In the genomic region with DNA sequence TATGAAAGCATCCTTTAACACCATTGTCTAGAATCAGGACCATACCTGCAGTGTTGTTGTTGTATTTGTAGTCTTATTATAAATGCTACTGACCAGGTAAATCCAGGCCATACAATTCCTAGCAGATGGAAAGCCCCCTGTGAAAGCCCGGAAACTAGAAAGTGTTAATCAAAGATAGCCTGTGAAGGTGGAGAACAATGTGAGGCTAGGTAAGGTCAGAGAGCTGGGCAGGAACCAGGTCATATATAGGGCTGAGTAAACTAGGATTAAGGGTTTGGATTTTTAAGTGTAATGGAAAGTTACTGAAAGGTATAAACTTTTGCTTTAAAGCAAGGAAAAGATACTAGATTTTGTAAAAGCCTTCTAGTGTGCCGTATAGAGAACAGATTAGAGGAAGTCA, we compare ENCODE assay signal across 13 cellular contexts. TPM values are rescaled to one million over a fixed set of nuclear protein-coding genes. Genes with fewer than 3 reads are reported as not detected.
DNase-seq lines count a peak whose midpoint lies in the region; ATAC-seq and TF ChIP-seq lines count a peak whose summit lies in the region.
"Had no signal": no experiment of that assay in that cellular context is flagged by ENCODE, and none has a peak within 500 bp of the region (broad histone marks: within the 10 kb centered on the region; RNA-seq: fewer than 3 reads in every experiment).

No MANE protein-coding gene starts in this region.

- no peak overlapping the region for H3K4me3 Mint-ChIP-seq in activated CD4-positive, alpha-beta memory T cell treated with anti-CD3 and anti-CD28 coated beads, Interleukin-2, amount 10 ng/mL, durations not matched to agents 7 days and 5 days
- H3K4me3 Mint-ChIP-seq in activated CD4-positive, alpha-beta memory T cell treated with anti-CD3 and anti-CD28 coated beads for 36 hours: no peak overlapping the region
- H3K4me3 Mint-ChIP-seq in T-helper 17 cell (peak overlapping the region; percentile 34), endothelial cell (ENCODE audit: unreplicated experiment) (peak overlapping the region; percentile 23)
- peak overlapping the region; percentile 1 for H3K4me3 Mint-ChIP-seq in natural killer cell treated with Interleukin-12 subunit alpha and Interleukin-12 subunit beta and Interleukin-15 and Interleukin-18, amount 100 ng/mL, for 72 hours
- H3K4me3 Mint-ChIP-seq: CD14-positive monocyte had no signal

- H3K36me3 Mint-ChIP-seq in activated CD4-positive, alpha-beta memory T cell treated with anti-CD3 and anti-CD28 coated beads, Interleukin-2, amount 10 ng/mL, durations not matched to agents 7 days and 5 days (ENCODE audit: low read depth): peaks cover 20% of the 10 kb centered on the region
- H3K36me3 Mint-ChIP-seq in activated CD4-positive, alpha-beta memory T cell treated with anti-CD3 and anti-CD28 coated beads for 36 hours: peaks cover 11% of the 10 kb centered on the region
- H3K36me3 Mint-ChIP-seq in T-helper 17 cell (ENCODE audit: low read depth) (peaks cover 8% of the 10 kb centered on the region), endothelial cell (ENCODE audit: low read depth, unreplicated experiment) (peaks cover 20% of the 10 kb centered on the region)
- H3K36me3 Mint-ChIP-seq in natural killer cell treated with Interleukin-12 subunit alpha and Interleukin-12 subunit beta and Interleukin-15 and Interleukin-18, amount 100 ng/mL, for 72 hours: peaks cover 4% of the 10 kb centered on the region

- CTCF ChIA-PET in activated CD4-positive, alpha-beta memory T cell treated with anti-CD3 and anti-CD28 coated beads, Interleukin-2, amount 10 ng/mL, durations not matched to agents 7 days and 5 days (lab: Charles Lee): no interaction called here
- CTCF ChIA-PET in activated CD4-positive, alpha-beta memory T cell treated with anti-CD3 and anti-CD28 coated beads for 36 hours (lab: Charles Lee): interaction anchor here (0.8 kb wide), 1 partner anchor 361 kb away, joined by 3 read pairs; no protein-coding TSS in a partner anchor

- H3K9me3 ChIP-seq in T-helper 17 cell (ENCODE audit: control insufficient read depth, low read length, poor library complexity, severe bottlenecking): no peaks in the 10 kb centered on the region
- H3K9me3 ChIP-seq: Caco-2 had no signal

- peaks cover 29% of the 10 kb centered on the region for H3K4me1 Mint-ChIP-seq in activated CD4-positive, alpha-beta memory T cell treated with anti-CD3 and anti-CD28 coated beads, Interleukin-2, amount 10 ng/mL, durations not matched to agents 7 days and 5 days
- peaks cover 14% of the 10 kb centered on the region for H3K4me1 Mint-ChIP-seq in activated CD4-positive, alpha-beta memory T cell treated with anti-CD3 and anti-CD28 coated beads for 36 hours (ENCODE audit: low read depth)
- H3K4me1 Mint-ChIP-seq in T-helper 17 cell: peaks cover 26% of the 10 kb centered on the region
- H3K4me1 Mint-ChIP-seq in endothelial cell (ENCODE audit: unreplicated experiment): peaks cover 67% of the 10 kb centered on the region
- peaks cover 33 to 52% of the 10 kb centered on the region in 2 donors for H3K4me1 Mint-ChIP-seq in natural killer cell treated with Interleukin-12 subunit alpha and Interleukin-12 subunit beta and Interleukin-15 and Interleukin-18, amount 100 ng/mL, for 72 hours (ENCODE audit: low read depth in 2 of 2)

- no peak for TF ChIP-seq CTCF in endothelial cell (IDR thresholded peaks at IDR 0.05; ENCODE audit: unreplicated experiment)

- no peaks in the 10 kb centered on the region for H3K27me3 Mint-ChIP-seq in activated CD4-positive, alpha-beta memory T cell treated with anti-CD3 and anti-CD28 coated beads, Interleukin-2, amount 10 ng/mL, durations not matched to agents 7 days and 5 days
- H3K27me3 Mint-ChIP-seq in activated CD4-positive, alpha-beta memory T cell treated with anti-CD3 and anti-CD28 coated beads for 36 hours: no peaks in the 10 kb centered on the region
- H3K27me3 Mint-ChIP-seq in T-helper 17 cell: no peaks in the 10 kb centered on the region
- peaks cover 2% of the 10 kb centered on the region for H3K27me3 Mint-ChIP-seq in endothelial cell (ENCODE audit: unreplicated experiment)
- no peaks in the 10 kb centered on the region for H3K27me3 Mint-ChIP-seq in natural killer cell treated with Interleukin-12 subunit alpha and Interleukin-12 subunit beta and Interleukin-15 and Interleukin-18, amount 100 ng/mL, for 72 hours

- DNase-seq in activated CD4-positive, alpha-beta memory T cell treated with anti-CD3 and anti-CD28 coated beads, Interleukin-2, amount 10 ng/mL, durations not matched to agents 7 days and 5 days: no peak
- DNase-seq in activated CD4-positive, alpha-beta memory T cell treated with anti-CD3 and anti-CD28 coated beads for 36 hours: no peak
- no peak for DNase-seq in T-helper 17 cell
- DNase-seq in endothelial cell (ENCODE audit: low spot score): no peak
- DNase-seq in natural killer cell treated with Interleukin-12 subunit alpha and Interleukin-12 subunit beta and Interleukin-15 and Interleukin-18, amount 100 ng/mL, for 72 hours (ENCODE audit: low spot score): no peak
- no peak for DNase-seq in NCI-H1048 (lab: John Stamatoyannopoulos, UW)
- DNase-seq in hypothalamus (lab: John Stamatoyannopoulos, UW): no peak
- DNase-seq in HCEC 1CT: no peak
- DNase-seq: Caco-2, NCI-H146, NCI-H2107, NCI-H526 had no signal

- H3K27ac Mint-ChIP-seq in activated CD4-positive, alpha-beta memory T cell treated with anti-CD3 and anti-CD28 coated beads, Interleukin-2, amount 10 ng/mL, durations not matched to agents 7 days and 5 days: peak overlapping the region; percentile 6
- H3K27ac Mint-ChIP-seq in activated CD4-positive, alpha-beta memory T cell treated with anti-CD3 and anti-CD28 coated beads for 36 hours: no peak overlapping the region
- peak overlapping the region; percentile 53 for H3K27ac Mint-ChIP-seq in T-helper 17 cell
- peak overlapping the region; percentile 96 for H3K27ac Mint-ChIP-seq in endothelial cell (ENCODE audit: unreplicated experiment)
- no peak overlapping the region for H3K27ac Mint-ChIP-seq in natural killer cell treated with Interleukin-12 subunit alpha and Interleukin-12 subunit beta and Interleukin-15 and Interleukin-18, amount 100 ng/mL, for 72 hours

- ATAC-seq in T-helper 17 cell: no peak
- ATAC-seq in natural killer cell treated with Interleukin-12 subunit alpha and Interleukin-12 subunit beta and Interleukin-15 and Interleukin-18, amount 100 ng/mL, for 72 hours: no peak

- POLR2A ChIA-PET in activated CD4-positive, alpha-beta memory T cell treated with anti-CD3 and anti-CD28 coated beads, Interleukin-2, amount 10 ng/mL, durations not matched to agents 7 days and 5 days (lab: Charles Lee): no interaction called here
- POLR2A ChIA-PET in activated CD4-positive, alpha-beta memory T cell treated with anti-CD3 and anti-CD28 coated beads for 36 hours (lab: Charles Lee): no interaction called here

- intact Hi-C loops in activated CD4-positive, alpha-beta memory T cell treated with anti-CD3 and anti-CD28 coated beads for 36 hours (cut with micrococcal nuclease): no loop called here

- H3K9me3 Mint-ChIP-seq in activated CD4-positive, alpha-beta memory T cell treated with anti-CD3 and anti-CD28 coated beads, Interleukin-2, amount 10 ng/mL, durations not matched to agents 7 days and 5 days: no peaks in the 10 kb centered on the region
- no peaks in the 10 kb centered on the region for H3K9me3 Mint-ChIP-seq in activated CD4-positive, alpha-beta memory T cell treated with anti-CD3 and anti-CD28 coated beads for 36 hours
- no peaks in the 10 kb centered on the region for H3K9me3 Mint-ChIP-seq in endothelial cell (ENCODE audit: unreplicated experiment)
- H3K9me3 Mint-ChIP-seq in natural killer cell treated with Interleukin-12 subunit alpha and Interleukin-12 subunit beta and Interleukin-15 and Interleukin-18, amount 100 ng/mL, for 72 hours: no peaks in the 10 kb centered on the region

RNA-seq across cellular contexts. Expression of a gene that starts 6.7 kb away (rescaled TPM):
- total RNA-seq in activated CD4-positive, alpha-beta memory T cell treated with anti-CD3 and anti-CD28 coated beads, Interleukin-2, amount 10 ng/mL, durations not matched to agents 7 days and 5 days: 1 to 10 TPM in 1 of 2 experiments, under 1 TPM in 1; 0.95 to 1.2 TPM
- total RNA-seq in activated CD4-positive, alpha-beta memory T cell treated with anti-CD3 and anti-CD28 coated beads for 36 hours: under 1 TPM; 0.34 to 0.40 TPM
- 1 to 10 TPM; 5.8 to 6.1 TPM for total RNA-seq in T-helper 17 cell
- total RNA-seq in endothelial cell (ENCODE audit: unreplicated experiment): 35.0 TPM
- 1 to 10 TPM in 1 of 2 donors, under 1 TPM in 1; 0.95 to 3.3 TPM for total RNA-seq in natural killer cell treated with Interleukin-12 subunit alpha and Interleukin-12 subunit beta and Interleukin-15 and Interleukin-18, amount 100 ng/mL, for 72 hours

Comparison
In these comparisons a context has a peak if more than half of its experiments do, and no peak if none do; other contexts are left out.
1. H3K27ac Mint-ChIP-seq: peak in activated CD4-positive, alpha-beta memory T cell treated with anti-CD3 and anti-CD28 coated beads, Interleukin-2, amount 10 ng/mL, durations not matched to agents 7 days and 5 days (single experiment), T-helper 17 cell (single experiment) and endothelial cell (single experiment); none in activated CD4-positive, alpha-beta memory T cell treated with anti-CD3 and anti-CD28 coated beads for 36 hours (single experiment) and natural killer cell treated with Interleukin-12 subunit alpha and Interleukin-12 subunit beta and Interleukin-15 and Interleukin-18, amount 100 ng/mL, for 72 hours (0 of 2).
2. H3K4me3 Mint-ChIP-seq: peak in T-helper 17 cell (single experiment), endothelial cell (single experiment) and natural killer cell treated with Interleukin-12 subunit alpha and Interleukin-12 subunit beta and Interleukin-15 and Interleukin-18, amount 100 ng/mL, for 72 hours (single experiment); none in activated CD4-positive, alpha-beta memory T cell treated with anti-CD3 and anti-CD28 coated beads, Interleukin-2, amount 10 ng/mL, durations not matched to agents 7 days and 5 days (single experiment) and activated CD4-positive, alpha-beta memory T cell treated with anti-CD3 and anti-CD28 coated beads for 36 hours (single experiment).